Comparison of ENCODE assay signal across 32 cellular contexts in genomic region chr4:36758779-36759178, GRCh38.
"Had no signal": no experiment of that assay in that cellular context is flagged by ENCODE, and none has a peak within 500 bp of the region (broad histone marks: within the 10 kb centered on the region; RNA-seq: fewer than 3 reads in every experiment).

No MANE protein-coding gene starts in this region.

- H3K36me3 Mint-ChIP-seq: activated CD8-positive, alpha-beta memory T cell treated with anti-CD3 and anti-CD28 coated beads, Interleukin-2, amount 10 ng/mL, durations not matched to agents 7 days and 5 days; activated naive CD4-positive, alpha-beta T cell treated with anti-CD3 and anti-CD28 coated beads, Interleukin-2, amount 50 U/mL, for 24 hours; memory B cell; naive thymus-derived CD8-positive, alpha-beta T cell had no signal

- DNase-seq: activated CD4-positive, alpha-beta T cell treated with anti-CD3 and anti-CD28 coated beads for 36 hours; activated CD4-positive, CD25-positive, alpha-beta regulatory T cell; activated CD8-positive, alpha-beta memory T cell treated with anti-CD3 and anti-CD28 coated beads, Interleukin-2, amount 10 ng/mL, durations not matched to agents 7 days and 5 days; activated CD8-positive, alpha-beta T cell treated with anti-CD3 and anti-CD28 coated beads, Interleukin-2, amount 10 ng/mL, durations not matched to agents 7 days and 5 days; activated naive CD8-positive, alpha-beta T cell treated with anti-CD3 and anti-CD28 coated beads, Interleukin-2, amount 50 U/mL, for 24 hours; activated T-cell treated with anti-CD3 and anti-CD28 coated beads, Interleukin-2, amount 50 U/mL, for 48 hours; amygdala; dermis blood vessel endothelial cell; effector CD4-positive, alpha-beta T cell; erythroblast; heart left ventricle; left colon; naive thymus-derived CD8-positive, alpha-beta T cell; nucleus accumbens; pancreas; retina; stimulated activated CD4-positive, alpha-beta T cell treated with anti-CD3 and anti-CD28 coated beads, Interleukin-12 subunit alpha, Interleukin-12 subunit beta, amount 100 ng/mL, for 4 hours; stimulated activated CD4-positive, alpha-beta T cell treated with anti-CD3 and anti-CD28 coated beads, Interleukin-4, amount 100 ng/mL, for 1 hour; T-helper 17 cell; trophoblast cell had no signal

- H3K4me3 Mint-ChIP-seq: activated CD4-positive, alpha-beta T cell treated with anti-CD3 and anti-CD28 coated beads for 36 hours; activated CD8-positive, alpha-beta memory T cell treated with anti-CD3 and anti-CD28 coated beads, Interleukin-2, amount 10 ng/mL, durations not matched to agents 7 days and 5 days; activated CD8-positive, alpha-beta T cell treated with anti-CD3 and anti-CD28 coated beads, Interleukin-2, amount 10 ng/mL, durations not matched to agents 7 days and 5 days; activated naive CD4-positive, alpha-beta T cell treated with anti-CD3 and anti-CD28 coated beads, Interleukin-2, amount 50 U/mL, for 24 hours; activated naive CD8-positive, alpha-beta T cell treated with anti-CD3 and anti-CD28 coated beads, Interleukin-2, amount 50 U/mL, for 24 hours; central memory CD8-positive, alpha-beta T cell; memory B cell; naive thymus-derived CD8-positive, alpha-beta T cell; neural crest cell; stimulated activated naive CD8-positive, alpha-beta T cell treated with anti-CD3 and anti-CD28 coated beads, Interleukin-15, Interleukin-2, amounts not matched to agents 100 ng/mL and 50 ng/mL, for 24 hours; T-helper 17 cell had no signal

- H3K4me1 ChIP-seq: breast epithelium, gastroesophageal sphincter, heart left ventricle, pancreas, prostate gland had no signal

- H3K27me3 ChIP-seq: breast epithelium, gastroesophageal sphincter, heart left ventricle, pancreas had no signal

- H3K4me1 Mint-ChIP-seq: activated CD4-positive, alpha-beta T cell treated with anti-CD3 and anti-CD28 coated beads for 36 hours; activated CD8-positive, alpha-beta memory T cell treated with anti-CD3 and anti-CD28 coated beads, Interleukin-2, amount 10 ng/mL, durations not matched to agents 7 days and 5 days; activated naive CD4-positive, alpha-beta T cell treated with anti-CD3 and anti-CD28 coated beads, Interleukin-2, amount 50 U/mL, for 24 hours; activated naive CD8-positive, alpha-beta T cell treated with anti-CD3 and anti-CD28 coated beads, Interleukin-2, amount 50 U/mL, for 24 hours; central memory CD8-positive, alpha-beta T cell; memory B cell; naive thymus-derived CD8-positive, alpha-beta T cell; neural crest cell; T-helper 17 cell had no signal

- H3K27me3 Mint-ChIP-seq: activated CD4-positive, alpha-beta T cell treated with anti-CD3 and anti-CD28 coated beads for 36 hours; activated CD8-positive, alpha-beta memory T cell treated with anti-CD3 and anti-CD28 coated beads, Interleukin-2, amount 10 ng/mL, durations not matched to agents 7 days and 5 days; activated naive CD4-positive, alpha-beta T cell treated with anti-CD3 and anti-CD28 coated beads, Interleukin-2, amount 50 U/mL, for 24 hours; activated naive CD8-positive, alpha-beta T cell treated with anti-CD3 and anti-CD28 coated beads, Interleukin-2, amount 50 U/mL, for 24 hours; central memory CD8-positive, alpha-beta T cell; memory B cell; stimulated activated naive CD8-positive, alpha-beta T cell treated with anti-CD3 and anti-CD28 coated beads, Interleukin-15, Interleukin-2, amounts not matched to agents 100 ng/mL and 50 ng/mL, for 24 hours; T-helper 17 cell had no signal

- H3K4me3 ChIP-seq: breast epithelium, gastroesophageal sphincter, heart left ventricle, pancreas, prostate gland, skin epidermis, thoracic aorta had no signal

- H3K27ac ChIP-seq: breast epithelium, gastroesophageal sphincter, heart left ventricle, pancreas, prostate gland, skin epidermis, thoracic aorta had no signal

- H3K9me3 Mint-ChIP-seq: activated naive CD4-positive, alpha-beta T cell treated with anti-CD3 and anti-CD28 coated beads, Interleukin-2, amount 50 U/mL, for 24 hours; activated naive CD8-positive, alpha-beta T cell treated with anti-CD3 and anti-CD28 coated beads, Interleukin-2, amount 50 U/mL, for 24 hours; activated T-helper 2 cell treated with anti-CD3 and anti-CD28 coated beads, Interferon-gamma antibody, Interleukin-2, Interleukin-4, amounts not matched to agents 10 μg/mL and 5 μg/mL and 100 μg/mL, durations not matched to agents 14 hours and 24 hours and 36 hours; neural crest cell; stimulated activated naive CD8-positive, alpha-beta T cell treated with anti-CD3 and anti-CD28 coated beads, Interleukin-15, Interleukin-2, amounts not matched to agents 100 ng/mL and 50 ng/mL, for 24 hours had no signal

- H3K9me3 ChIP-seq: breast epithelium, gastroesophageal sphincter, pancreas, prostate gland, thoracic aorta had no signal

- H3K27ac Mint-ChIP-seq: activated CD4-positive, alpha-beta T cell treated with anti-CD3 and anti-CD28 coated beads for 36 hours; activated CD8-positive, alpha-beta memory T cell treated with anti-CD3 and anti-CD28 coated beads, Interleukin-2, amount 10 ng/mL, durations not matched to agents 7 days and 5 days; activated CD8-positive, alpha-beta T cell treated with anti-CD3 and anti-CD28 coated beads, Interleukin-2, amount 10 ng/mL, durations not matched to agents 7 days and 5 days; activated naive CD4-positive, alpha-beta T cell treated with anti-CD3 and anti-CD28 coated beads, Interleukin-2, amount 50 U/mL, for 24 hours; activated naive CD8-positive, alpha-beta T cell treated with anti-CD3 and anti-CD28 coated beads, Interleukin-2, amount 50 U/mL, for 24 hours; activated T-helper 2 cell treated with anti-CD3 and anti-CD28 coated beads, Interferon-gamma antibody, Interleukin-2, Interleukin-4, amounts not matched to agents 10 μg/mL and 5 μg/mL and 100 μg/mL, durations not matched to agents 14 hours and 24 hours and 36 hours; memory B cell; naive thymus-derived CD8-positive, alpha-beta T cell; stimulated activated naive CD8-positive, alpha-beta T cell treated with anti-CD3 and anti-CD28 coated beads, Interleukin-15, Interleukin-2, amounts not matched to agents 100 ng/mL and 50 ng/mL, for 24 hours; T-helper 17 cell had no signal

- H3K36me3 ChIP-seq: breast epithelium, gastroesophageal sphincter, heart left ventricle, pancreas, prostate gland, thoracic aorta had no signal

- ATAC-seq: activated CD4-positive, alpha-beta T cell treated with anti-CD3 and anti-CD28 coated beads for 36 hours; activated CD8-positive, alpha-beta memory T cell treated with anti-CD3 and anti-CD28 coated beads, Interleukin-2, amount 10 ng/mL, durations not matched to agents 7 days and 5 days; activated CD8-positive, alpha-beta T cell treated with anti-CD3 and anti-CD28 coated beads, Interleukin-2, amount 10 ng/mL, durations not matched to agents 7 days and 5 days; activated naive CD8-positive, alpha-beta T cell treated with anti-CD3 and anti-CD28 coated beads, Interleukin-2, amount 50 U/mL, for 24 hours; gastroesophageal sphincter; heart left ventricle; left colon; naive thymus-derived CD8-positive, alpha-beta T cell; pancreas; sciatic nerve; T-helper 17 cell had no signal
